8 cellular contexts compared by ENCODE assay signal in genomic region chr22:45977551-45978274, GRCh38. TPM values are rescaled to one million over a fixed set of nuclear protein-coding genes. Genes with fewer than 3 reads are reported as not detected.
DNase-seq lines count a peak whose midpoint lies in the region; ATAC-seq and TF ChIP-seq lines count a peak whose summit lies in the region.
"Had no signal": no experiment of that assay in that cellular context is flagged by ENCODE, and none has a peak within 500 bp of the region (broad histone marks: within the 10 kb centered on the region; RNA-seq: fewer than 3 reads in every experiment).

No MANE protein-coding gene starts in this region.

- no peaks in the 10 kb centered on the region for H3K9me2 ChIP-seq in HCT116 (ENCODE audit: insufficient read depth)

- H3K4me1 Mint-ChIP-seq in Calu3 (ENCODE audit: low read depth, unreplicated experiment) (peaks cover 22% of the 10 kb centered on the region), naive B cell (peaks cover 13 to 22% (median 18%) of the 10 kb centered on the region in 3 donors)

- no peak overlapping the region for H3K4me3 Mint-ChIP-seq in Calu3 (ENCODE audit: low read depth, unreplicated experiment)
- H3K4me3 Mint-ChIP-seq in naive B cell = peak overlapping the region in 7 of 8 donors; percentile 58 to 85 (median 72)

- no peak overlapping the region for H3K9ac ChIP-seq in HCT116 (ENCODE audit: low read length)
- H3K9ac ChIP-seq in adipocyte (ENCODE audit: low read length) = no peak overlapping the region

- no peak for TF ChIP-seq CTCF in Calu3 (IDR thresholded peaks at IDR 0.05; ENCODE audit: unreplicated experiment)
- TF ChIP-seq CTCF in HCT116 (IDR thresholded peaks at IDR 0.05 in 2 of 3, conservative IDR thresholded peaks at IDR 0.05 in 1 of 3; ENCODE audit: borderline replicate concordance in 1 of 3, insufficient read depth in 1 of 3, low read depth in 2 of 3, low read length in 2 of 3) = no peak
- no peak for TF ChIP-seq CTCF in uterus (IDR thresholded peaks at IDR 0.05)

- H3K9me3 Mint-ChIP-seq in Calu3 (ENCODE audit: low read depth, unreplicated experiment) (no peaks in the 10 kb centered on the region), naive B cell (peaks cover 0 to 1% (median 0%) of the 10 kb centered on the region in 7 donors)

- peaks cover 18 to 44% of the 10 kb centered on the region in 2 experiments for H3K4me1 ChIP-seq in HCT116 (ENCODE audit: control insufficient read depth in 1 of 2, insufficient read depth in 2 of 2, low read length in 2 of 2)
- peaks cover 4% of the 10 kb centered on the region for H3K4me1 ChIP-seq in adipocyte (ENCODE audit: control insufficient read depth, insufficient read depth, low read length)
- H3K4me1 ChIP-seq in uterus = peaks cover 0 to 16% of the 10 kb centered on the region in 2 donors

- H2AFZ ChIP-seq in HCT116 (ENCODE audit: low read depth, low read length, poor library complexity, severe bottlenecking) = no peak overlapping the region

- TF ChIP-seq POLR2A in HCT116 (IDR thresholded peaks at IDR 0.05; ENCODE audit: borderline replicate concordance, extremely low read depth, insufficient read depth, insufficient read length) (no peak), uterus (IDR thresholded peaks at IDR 0.05) (no peak)

- H3K36me3 ChIP-seq in HCT116 (ENCODE audit: control insufficient read depth in 1 of 2, insufficient read depth in 2 of 2, low read length in 2 of 2) (no peaks in the 10 kb centered on the region), adipocyte (ENCODE audit: control insufficient read depth, insufficient read depth, low read length, severe bottlenecking) (no peaks in the 10 kb centered on the region), uterus (no peaks in the 10 kb centered on the region)

- ATAC-seq in HCT116 = no peak
- ATAC-seq in naive B cell (ENCODE audit: low read depth in 2 of 2) = no peak
- no peak for ATAC-seq in HG03521 (IDR thresholded peaks at IDR 0.05; ENCODE audit: unreplicated experiment)
- no peak for ATAC-seq in GM21381 (IDR thresholded peaks at IDR 0.05; ENCODE audit: unreplicated experiment)

- no peaks in the 10 kb centered on the region for H3K27me3 Mint-ChIP-seq in Calu3 (ENCODE audit: unreplicated experiment)
- H3K27me3 Mint-ChIP-seq in naive B cell = peaks cover 26 to 43% (median 35%) of the 10 kb centered on the region in 3 donors

- H3K27me3 ChIP-seq in HCT116 (ENCODE audit: insufficient read depth, low read length) (no peaks in the 10 kb centered on the region), adipocyte (replicated peaks; ENCODE audit: control insufficient read depth, insufficient read depth, low read length) (peaks cover 40% of the 10 kb centered on the region), uterus (peaks cover 23 to 37% of the 10 kb centered on the region in 2 donors)

- intact Hi-C loops in Calu3 (cut with micrococcal nuclease; ENCODE audit: unreplicated experiment) (loop anchor here (1.0 to 2.0 kb wide), 2 partner anchors 333 to 399 kb away; no protein-coding TSS in a partner anchor), HCT116 (cut with micrococcal nuclease) (loop anchor here (1.0 kb wide), 1 partner anchor 332 kb away; no protein-coding TSS in a partner anchor), uterus (cut with DNase I; ENCODE audit: low total_unique reads) (no loop called here)

- H3K79me2 ChIP-seq in HCT116 (ENCODE audit: insufficient read depth, low read length) = no peaks in the 10 kb centered on the region

- POLR2A ChIA-PET in HCT116 (lab: Charles Lee) = interaction anchor here (0.6 to 0.9 kb wide), 6 partner anchors 248 to 599 kb away, joined by 3 to 6 read pairs (median 4); no protein-coding TSS in a partner anchor

- H3K36me3 Mint-ChIP-seq in Calu3 (ENCODE audit: insufficient read depth, unreplicated experiment) = peaks cover 43% of the 10 kb centered on the region
- H3K36me3 Mint-ChIP-seq in naive B cell = no peaks in the 10 kb centered on the region

- H3K27ac Mint-ChIP-seq in Calu3 (ENCODE audit: unreplicated experiment) = no peak overlapping the region
- peak overlapping the region in 1 of 6 donors; percentile 4 for H3K27ac Mint-ChIP-seq in naive B cell

- CTCF ChIA-PET in Calu3 (lab: Charles Lee) = interaction anchor here (0.6 to 1.2 kb wide), 13 partner anchors 12 to 889 kb away, joined by 3 to 9 read pairs (median 5); no protein-coding TSS in a partner anchor
- CTCF ChIA-PET in HCT116 (lab: Charles Lee) = interaction anchor here (0.6 to 1.1 kb wide), 6 partner anchors 111 to 536 kb away, joined by 3 to 5 read pairs (median 3); no protein-coding TSS in a partner anchor

- H3K27ac ChIP-seq in HCT116 (ENCODE audit: low read depth, low read length) = no peak overlapping the region
- no peak overlapping the region for H3K27ac ChIP-seq in uterus

- H3K4me3 ChIP-seq in HCT116 (replicated peaks in 1 of 2; ENCODE audit: low read depth in 1 of 2, low read length in 2 of 2) = peak overlapping the region in 1 of 2 experiments; percentile 78; a peak in 1 of 4 replicates
- H3K4me3 ChIP-seq in adipocyte (ENCODE audit: low read length) = no peak overlapping the region
- no peak overlapping the region for H3K4me3 ChIP-seq in uterus

- peak; percentile 59 for DNase-seq in Calu3
- DNase-seq in HCT116 (ENCODE audit: low read depth, low spot score) = no peak
- DNase-seq in adipocyte (ENCODE audit: low read depth) = peak; percentile 44
- no peak for DNase-seq in naive B cell
- DNase-seq in uterus = no peak

- no peak for TF ChIP-seq RAD21 in HCT116 (IDR thresholded peaks at IDR 0.05; ENCODE audit: low read depth)

- peak overlapping the region; percentile 98 for H3K4me2 ChIP-seq in HCT116 (ENCODE audit: low read length)

- BruUV-seq in Calu3 (replicated peaks; lab: Mats Ljungman, UMichigan) (no TSS peak), HCT116 (replicated peaks; lab: Mats Ljungman, UMichigan) (no TSS peak)

- H4K20me1 ChIP-seq in HCT116 (ENCODE audit: insufficient read depth) = no peaks in the 10 kb centered on the region

- H3K9me3 ChIP-seq in HCT116 (ENCODE audit: control insufficient read depth in 1 of 2, insufficient read depth in 1 of 2, low read depth in 1 of 2, low read length in 2 of 2) (peaks cover 0 to 8% of the 10 kb centered on the region in 2 experiments; a peak in 1 of 4 replicates), adipocyte (ENCODE audit: control insufficient read depth, low read length) (no peaks in the 10 kb centered on the region), uterus (no peaks in the 10 kb centered on the region)

- RAD21 ChIA-PET in HCT116 (lab: Charles Lee; ENCODE audit: low non-redundant PET in 1 of 2, low total read pairs in 2 of 2, uncharacterized antibody in 2 of 2, unreplicated experiment in 2 of 2) = interaction anchor here (0.6 to 0.7 kb wide), 5 partner anchors 9 to 337 kb away, joined by 3 to 4 read pairs (median 3); no protein-coding TSS in a partner anchor

TF ChIP-seq in HCT116, 20 proteins besides CTCF, POLR2A, EP300 and RAD21:
- TF ChIP-seq SIN3A (IDR thresholded peaks at IDR 0.05; ENCODE audit: low read depth) (no peak), TCF7L2 (IDR thresholded peaks at IDR 0.05; ENCODE audit: borderline replicate concordance, extremely low read depth, insufficient read depth, insufficient read length) (no peak), ZFX (IDR thresholded peaks at IDR 0.05) (no peak)
- TF ChIP-seq, protein P1, sequence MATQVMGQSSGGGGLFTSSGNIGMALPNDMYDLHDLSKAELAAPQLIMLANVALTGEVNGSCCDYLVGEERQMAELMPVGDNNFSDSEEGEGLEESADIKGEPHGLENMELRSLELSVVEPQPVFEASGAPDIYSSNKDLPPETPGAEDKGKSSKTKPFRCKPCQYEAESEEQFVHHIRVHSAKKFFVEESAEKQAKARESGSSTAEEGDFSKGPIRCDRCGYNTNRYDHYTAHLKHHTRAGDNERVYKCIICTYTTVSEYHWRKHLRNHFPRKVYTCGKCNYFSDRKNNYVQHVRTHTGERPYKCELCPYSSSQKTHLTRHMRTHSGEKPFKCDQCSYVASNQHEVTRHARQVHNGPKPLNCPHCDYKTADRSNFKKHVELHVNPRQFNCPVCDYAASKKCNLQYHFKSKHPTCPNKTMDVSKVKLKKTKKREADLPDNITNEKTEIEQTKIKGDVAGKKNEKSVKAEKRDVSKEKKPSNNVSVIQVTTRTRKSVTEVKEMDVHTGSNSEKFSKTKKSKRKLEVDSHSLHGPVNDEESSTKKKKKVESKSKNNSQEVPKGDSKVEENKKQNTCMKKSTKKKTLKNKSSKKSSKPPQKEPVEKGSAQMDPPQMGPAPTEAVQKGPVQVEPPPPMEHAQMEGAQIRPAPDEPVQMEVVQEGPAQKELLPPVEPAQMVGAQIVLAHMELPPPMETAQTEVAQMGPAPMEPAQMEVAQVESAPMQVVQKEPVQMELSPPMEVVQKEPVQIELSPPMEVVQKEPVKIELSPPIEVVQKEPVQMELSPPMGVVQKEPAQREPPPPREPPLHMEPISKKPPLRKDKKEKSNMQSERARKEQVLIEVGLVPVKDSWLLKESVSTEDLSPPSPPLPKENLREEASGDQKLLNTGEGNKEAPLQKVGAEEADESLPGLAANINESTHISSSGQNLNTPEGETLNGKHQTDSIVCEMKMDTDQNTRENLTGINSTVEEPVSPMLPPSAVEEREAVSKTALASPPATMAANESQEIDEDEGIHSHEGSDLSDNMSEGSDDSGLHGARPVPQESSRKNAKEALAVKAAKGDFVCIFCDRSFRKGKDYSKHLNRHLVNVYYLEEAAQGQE (IDR thresholded peaks at IDR 0.05; ENCODE audit: low read depth) = no peak

RNA-seq across cellular contexts. Expression of gene WNT7B, which starts 0.8 kb away (rescaled TPM):
- total RNA-seq in Calu3 (2022) (97.0 and 100.0 TPM in 2 replicates), HCT116 (2021; ENCODE audit: unreplicated experiment) (10.5 TPM), uterus (under 1 TPM in 1 of 4 donors, not detected in 3; 0.41 TPM)
- 12.9 and 15.2 TPM in 2 replicates for polyA plus RNA-seq in HCT116 (2012)
- polyA plus RNA-seq in naive B cell (ENCODE audit: low read depth in 6 of 6) = under 1 TPM in 2 of 6 donors, not detected in 4; 0.17 to 0.62 TPM
- total RNA-seq: T-helper 2 cell treated with Interferon-gamma antibody and Interleukin-4, amounts not matched to agents 100 ng/mL and 5 ng/mL, for 36 hours had no signal

Comparison
In these comparisons a context has a peak if more than half of its experiments do, and no peak if none do; other contexts are left out.
1. DNase-seq: peak in Calu3 (single experiment) and adipocyte (single experiment); none in HCT116 (single experiment), naive B cell (single experiment) and uterus (0 of 2).